Comparison of ENCODE assay signal across 18 cellular contexts in genomic region chr9:114374936-114375335, GRCh38. TPM values are rescaled to one million over a fixed set of nuclear protein-coding genes. Genes with fewer than 3 reads are reported as not detected.
DNase-seq lines count a peak whose midpoint lies in the region; ATAC-seq lines count a peak whose summit lies in the region.
"Had no signal": no experiment of that assay in that cellular context is flagged by ENCODE, and none has a peak within 500 bp of the region (broad histone marks: within the 10 kb centered on the region; RNA-seq: fewer than 3 reads in every experiment).

No MANE protein-coding gene starts in this region.

- no peak for DNase-seq in CD8-positive, alpha-beta memory T cell
- no peak for DNase-seq in naive thymus-derived CD8-positive, alpha-beta T cell
- DNase-seq in pons (ENCODE audit: low spot score) (no peak), activated gamma-delta T cell treated with Interleukin-2 at 50 U/mL for 16 hours (no peak)
- DNase-seq: COR-L47; left ventricle myocardium inferior; NCI-H2029 treated with DMSO at 0.1 percent for 48 hours; NCI-H748 treated with DMSO at 0.1 percent for 48 hours; right cardiac atrium; stimulated activated CD4-positive, alpha-beta T cell treated with anti-CD3 and anti-CD28 coated beads, Interleukin-4, amount 100 ng/mL, for 24 hours; stimulated activated naive CD4-positive, alpha-beta T cell; T1000 had no signal

- H3K4me1 Mint-ChIP-seq in CD8-positive, alpha-beta memory T cell, result peaks cover 91 to 97% (median 95%) of the 10 kb centered on the region in 3 donors
- H3K4me1 Mint-ChIP-seq in IgD-negative memory B cell, result peaks cover 46 to 78% (median 46%) of the 10 kb centered on the region in 3 donors
- peaks cover 53% of the 10 kb centered on the region for H3K4me1 Mint-ChIP-seq in activated T-helper 17 cell treated with anti-CD3 and anti-CD28 coated beads, Interleukin-2, amount 50 U/mL, for 72 hours
- H3K4me1 Mint-ChIP-seq in naive thymus-derived CD8-positive, alpha-beta T cell, result peaks cover 60 to 95% (median 95%) of the 10 kb centered on the region in 4 donors
- H3K4me1 Mint-ChIP-seq: nephron had no signal

- peak overlapping the region; percentile 40 to 85 (median 58) for H3K4me3 Mint-ChIP-seq in CD8-positive, alpha-beta memory T cell
- peak overlapping the region in 2 of 4 donors; percentile 17 to 78 for H3K4me3 Mint-ChIP-seq in IgD-negative memory B cell
- H3K4me3 Mint-ChIP-seq in activated T-helper 17 cell treated with anti-CD3 and anti-CD28 coated beads, Interleukin-2, amount 50 U/mL, for 72 hours, result peak overlapping the region; percentile 58
- peak overlapping the region; percentile 34 to 84 (median 70) for H3K4me3 Mint-ChIP-seq in naive thymus-derived CD8-positive, alpha-beta T cell
- H3K4me3 Mint-ChIP-seq: nephron had no signal

- no peaks in the 10 kb centered on the region for H3K9me3 Mint-ChIP-seq in CD8-positive, alpha-beta memory T cell
- no peaks in the 10 kb centered on the region for H3K9me3 Mint-ChIP-seq in IgD-negative memory B cell
- H3K9me3 Mint-ChIP-seq in activated T-helper 17 cell treated with anti-CD3 and anti-CD28 coated beads, Interleukin-2, amount 50 U/mL, for 72 hours, result no peaks in the 10 kb centered on the region
- H3K9me3 Mint-ChIP-seq in naive thymus-derived CD8-positive, alpha-beta T cell, result no peaks in the 10 kb centered on the region
- H3K9me3 Mint-ChIP-seq: nephron had no signal

- peak overlapping the region; percentile 5 for H3K27ac ChIP-seq in CD8-positive, alpha-beta memory T cell (ENCODE audit: low read depth, low read length)
- H3K27ac ChIP-seq: left ventricle myocardium inferior, RWPE1 had no signal

- ATAC-seq in activated T-helper 17 cell treated with anti-CD3 and anti-CD28 coated beads, Interleukin-2, amount 50 U/mL, for 72 hours (replicated peaks), result no peak
- ATAC-seq in naive thymus-derived CD8-positive, alpha-beta T cell, result no peak
- no peak for ATAC-seq in HG02623 (IDR thresholded peaks at IDR 0.05; ENCODE audit: unreplicated experiment)
- ATAC-seq: right cardiac atrium had no signal

- peak overlapping the region; percentile 55 to 99 (median 93) for H3K27ac Mint-ChIP-seq in CD8-positive, alpha-beta memory T cell
- peak overlapping the region; percentile 73 to 97 (median 96) for H3K27ac Mint-ChIP-seq in IgD-negative memory B cell
- H3K27ac Mint-ChIP-seq in activated T-helper 17 cell treated with anti-CD3 and anti-CD28 coated beads, Interleukin-2, amount 50 U/mL, for 72 hours, result peak overlapping the region; percentile 69
- peak overlapping the region; percentile 85 to 98 (median 90) for H3K27ac Mint-ChIP-seq in naive thymus-derived CD8-positive, alpha-beta T cell
- H3K27ac Mint-ChIP-seq: nephron had no signal

- H3K9me3 ChIP-seq in CD8-positive, alpha-beta memory T cell (ENCODE audit: low read length), result no peaks in the 10 kb centered on the region
- H3K9me3 ChIP-seq: left ventricle myocardium inferior had no signal

- POLR2A ChIA-PET in CD8-positive, alpha-beta memory T cell (lab: Charles Lee), result interaction anchor here (0.6 to 14.5 kb wide), 2 partner anchors 12 to 216 kb away, joined by 5 to 341 read pairs; partner anchors contain the start of gene AKNA
- POLR2A ChIA-PET in naive thymus-derived CD8-positive, alpha-beta T cell (lab: Charles Lee), result interaction anchor here (4.0 to 41.6 kb wide), 3 partner anchors 11 to 27 kb away, joined by 52 to 1589 read pairs (median 324); partner anchors contain the start of gene AKNA

- peaks cover 95% of the 10 kb centered on the region for H3K4me1 ChIP-seq in CD8-positive, alpha-beta memory T cell (ENCODE audit: insufficient read depth, low read length)

- H3K27me3 ChIP-seq in CD8-positive, alpha-beta memory T cell (ENCODE audit: insufficient read depth, low read length, poor library complexity, severe bottlenecking), result no peaks in the 10 kb centered on the region

- H3K36me3 ChIP-seq in CD8-positive, alpha-beta memory T cell (ENCODE audit: insufficient read depth, low read length), result peaks cover 68% of the 10 kb centered on the region

- peaks cover 0 to 2% of the 10 kb centered on the region in 2 donors for H3K27me3 Mint-ChIP-seq in CD8-positive, alpha-beta memory T cell
- H3K27me3 Mint-ChIP-seq in IgD-negative memory B cell, result peaks cover 4% of the 10 kb centered on the region
- H3K27me3 Mint-ChIP-seq in activated T-helper 17 cell treated with anti-CD3 and anti-CD28 coated beads, Interleukin-2, amount 50 U/mL, for 72 hours, result no peaks in the 10 kb centered on the region
- no peaks in the 10 kb centered on the region for H3K27me3 Mint-ChIP-seq in naive thymus-derived CD8-positive, alpha-beta T cell

- peaks cover 33 to 94% (median 36%) of the 10 kb centered on the region in 3 donors for H3K36me3 Mint-ChIP-seq in CD8-positive, alpha-beta memory T cell
- H3K36me3 Mint-ChIP-seq in IgD-negative memory B cell, result peaks cover 2% of the 10 kb centered on the region
- H3K36me3 Mint-ChIP-seq in activated T-helper 17 cell treated with anti-CD3 and anti-CD28 coated beads, Interleukin-2, amount 50 U/mL, for 72 hours (ENCODE audit: low read depth), result peaks cover 98% of the 10 kb centered on the region
- peaks cover 8 to 82% (median 41%) of the 10 kb centered on the region in 3 donors for H3K36me3 Mint-ChIP-seq in naive thymus-derived CD8-positive, alpha-beta T cell

- H3K4me3 ChIP-seq in CD8-positive, alpha-beta memory T cell (ENCODE audit: low read length), result no peak overlapping the region
- H3K4me3 ChIP-seq: left ventricle myocardium inferior had no signal

- CTCF ChIA-PET in CD8-positive, alpha-beta memory T cell (lab: Charles Lee), result interaction anchor here (15.5 kb wide), 1 partner anchor 8 kb away, joined by 245 read pairs; the partner anchor contains the start of gene AKNA

RNA-seq across cellular contexts. Expression of gene AKNA, which starts 12.8 kb away (rescaled TPM):
- total RNA-seq in CD8-positive, alpha-beta memory T cell, result 100 to 1,000 TPM; 126 TPM
- polyA plus RNA-seq in CD8-positive, alpha-beta memory T cell, result 45.6 TPM
- 25.4 TPM for polyA plus RNA-seq in IgD-negative memory B cell
- total RNA-seq in activated T-helper 17 cell treated with anti-CD3 and anti-CD28 coated beads, Interleukin-2, amount 50 U/mL, for 72 hours, result 100 to 1,000 TPM; 169 to 184 TPM
- total RNA-seq in naive thymus-derived CD8-positive, alpha-beta T cell, result 100 to 1,000 TPM; 425 to 430 TPM
- polyA plus RNA-seq in naive thymus-derived CD8-positive, alpha-beta T cell, result 10 to 100 TPM; 12.7 to 31.6 (median 21.3) TPM

RNA-seq across cellular contexts. Expression of gene ORM2, which starts 45.3 kb away (rescaled TPM):
- total RNA-seq in CD8-positive, alpha-beta memory T cell, result not detected
- not detected for polyA plus RNA-seq in CD8-positive, alpha-beta memory T cell
- not detected for polyA plus RNA-seq in IgD-negative memory B cell
- not detected for total RNA-seq in activated T-helper 17 cell treated with anti-CD3 and anti-CD28 coated beads, Interleukin-2, amount 50 U/mL, for 72 hours
- not detected for total RNA-seq in naive thymus-derived CD8-positive, alpha-beta T cell
- not detected for polyA plus RNA-seq in naive thymus-derived CD8-positive, alpha-beta T cell
- total RNA-seq: dermis microvascular lymphatic vessel endothelial cell, left ventricle myocardium inferior, right cardiac atrium had no signal

RNA-seq across cellular contexts. Expression of gene ORM1, which starts 52.0 kb away (rescaled TPM):
- not detected for total RNA-seq in CD8-positive, alpha-beta memory T cell
- polyA plus RNA-seq in CD8-positive, alpha-beta memory T cell, result not detected
- not detected for polyA plus RNA-seq in IgD-negative memory B cell
- total RNA-seq in activated T-helper 17 cell treated with anti-CD3 and anti-CD28 coated beads, Interleukin-2, amount 50 U/mL, for 72 hours, result not detected
- total RNA-seq in naive thymus-derived CD8-positive, alpha-beta T cell, result not detected
- not detected for polyA plus RNA-seq in naive thymus-derived CD8-positive, alpha-beta T cell
- total RNA-seq: dermis microvascular lymphatic vessel endothelial cell, left ventricle myocardium inferior had no signal
